In genomic region chr6:104784884-104785283, GRCh38 we compare ENCODE assay signal across 16 cellular contexts.
A peak's percentile ranks its signal among the peaks of the same experiment; 100 is the strongest.
DNase-seq lines count a peak whose midpoint lies in the region; ATAC-seq and TF ChIP-seq lines count a peak whose summit lies in the region.
"Had no signal": no experiment of that assay in that cellular context is flagged by ENCODE, and none has a peak within 500 bp of the region (broad histone marks: within the 10 kb centered on the region; RNA-seq: fewer than 3 reads in every experiment).

No MANE protein-coding gene starts in this region.

- no peaks in the 10 kb centered on the region for H3K36me3 Mint-ChIP-seq in glutamatergic neuron (ENCODE audit: unreplicated experiment)
- H3K36me3 Mint-ChIP-seq in naive thymus-derived CD8-positive, alpha-beta T cell, result peaks cover 7 to 52% (median 24%) of the 10 kb centered on the region in 3 donors

- TF ChIP-seq CTCF in AG10803 (conservative IDR thresholded peaks at IDR 0.05; ENCODE audit: low read length) (no peak), astrocyte of the spinal cord (IDR thresholded peaks at IDR 0.05; ENCODE audit: low read depth, low read length) (no peak), glutamatergic neuron (IDR thresholded peaks at IDR 0.05; ENCODE audit: partially characterized antibody, unreplicated experiment) (no peak)

- H3K9me3 Mint-ChIP-seq in glutamatergic neuron (ENCODE audit: unreplicated experiment), result no peaks in the 10 kb centered on the region
- H3K9me3 Mint-ChIP-seq in naive thymus-derived CD8-positive, alpha-beta T cell, result no peaks in the 10 kb centered on the region
- H3K9me3 Mint-ChIP-seq: activated CD4-positive, alpha-beta memory T cell treated with anti-CD3 and anti-CD28 coated beads, Interleukin-2, amount 10 ng/mL, durations not matched to agents 7 days and 5 days; memory B cell; stimulated activated memory B cell treated with anti-CD40 and anti-IgM and Interleukin-4, amounts not matched to agents 10 μg/mL and 1 μg/mL and 100 μg/mL, for 72 hours had no signal

- peaks cover 13% of the 10 kb centered on the region for H3K4me1 Mint-ChIP-seq in glutamatergic neuron (ENCODE audit: low read depth, unreplicated experiment)
- H3K4me1 Mint-ChIP-seq in naive thymus-derived CD8-positive, alpha-beta T cell, result peaks cover 1 to 15% (median 11%) of the 10 kb centered on the region in 4 donors

- DNase-seq in AG10803 (ENCODE audit: low read depth) (peak; percentile 49), HS-5 (ENCODE audit: low read depth) (peak; percentile 23), astrocyte of the spinal cord (ENCODE audit: low read depth, low spot score) (peak; percentile 38), glutamatergic neuron (no peak), D341Med (ENCODE audit: low spot score) (no peak), MV-4-11 (lab: John Stamatoyannopoulos, UW) (no peak), activated gamma-delta T cell treated with Interleukin-2 at 50 U/mL for 16 hours (no peak)
- no peak for DNase-seq in naive thymus-derived CD8-positive, alpha-beta T cell
- DNase-seq: activated CD4-positive, alpha-beta memory T cell treated with anti-CD3 and anti-CD28 coated beads, Interleukin-2, amount 10 ng/mL, durations not matched to agents 7 days and 5 days; amygdala; NCI-H146; NCI-H446; transverse colon had no signal

- H3K27me3 Mint-ChIP-seq in glutamatergic neuron (ENCODE audit: unreplicated experiment), result no peaks in the 10 kb centered on the region
- H3K27me3 Mint-ChIP-seq in naive thymus-derived CD8-positive, alpha-beta T cell, result no peaks in the 10 kb centered on the region
- H3K27me3 Mint-ChIP-seq: activated CD4-positive, alpha-beta memory T cell treated with anti-CD3 and anti-CD28 coated beads, Interleukin-2, amount 10 ng/mL, durations not matched to agents 7 days and 5 days; memory B cell; stimulated activated memory B cell treated with anti-CD40 and anti-IgM and Interleukin-4, amounts not matched to agents 10 μg/mL and 1 μg/mL and 100 μg/mL, for 72 hours had no signal

- POLR2A ChIA-PET in naive thymus-derived CD8-positive, alpha-beta T cell (lab: Charles Lee), result no interaction called here

- ATAC-seq in naive thymus-derived CD8-positive, alpha-beta T cell, result no peak
- ATAC-seq: stimulated activated memory B cell treated with anti-CD40 and anti-IgM and Interleukin-4, amounts not matched to agents 10 μg/mL and 1 μg/mL and 100 μg/mL, for 72 hours had no signal

- H3K27ac Mint-ChIP-seq in glutamatergic neuron (ENCODE audit: unreplicated experiment), result peak overlapping the region; percentile 45
- H3K27ac Mint-ChIP-seq in naive thymus-derived CD8-positive, alpha-beta T cell, result peak overlapping the region in 2 of 10 donors; percentile 9 to 10
- H3K27ac Mint-ChIP-seq: activated CD4-positive, alpha-beta memory T cell treated with anti-CD3 and anti-CD28 coated beads, Interleukin-2, amount 10 ng/mL, durations not matched to agents 7 days and 5 days; memory B cell; stimulated activated memory B cell treated with anti-CD40 and anti-IgM and Interleukin-4, amounts not matched to agents 10 μg/mL and 1 μg/mL and 100 μg/mL, for 72 hours had no signal

- in situ Hi-C loops in astrocyte of the spinal cord (cut with HindIII; ENCODE audit: low sequenced_read_pairs), result no loop called here

- H3K4me3 ChIP-seq in AG10803 (ENCODE audit: low read length) (no peak overlapping the region), astrocyte of the spinal cord (ENCODE audit: low read depth, low read length) (no peak overlapping the region)
- H3K4me3 ChIP-seq: skin epidermis, transverse colon had no signal

- no peak overlapping the region for H3K4me3 Mint-ChIP-seq in glutamatergic neuron (ENCODE audit: unreplicated experiment)
- H3K4me3 Mint-ChIP-seq in naive thymus-derived CD8-positive, alpha-beta T cell, result no peak overlapping the region
- H3K4me3 Mint-ChIP-seq: activated CD4-positive, alpha-beta memory T cell treated with anti-CD3 and anti-CD28 coated beads, Interleukin-2, amount 10 ng/mL, durations not matched to agents 7 days and 5 days; memory B cell; stimulated activated memory B cell treated with anti-CD40 and anti-IgM and Interleukin-4, amounts not matched to agents 10 μg/mL and 1 μg/mL and 100 μg/mL, for 72 hours had no signal

Comparison
In these comparisons a context has a peak if more than half of its experiments do, and no peak if none do; other contexts are left out.
1. DNase-seq: peak in AG10803 (single experiment), HS-5 (single experiment) and astrocyte of the spinal cord (single experiment); none in glutamatergic neuron (single experiment), D341Med (single experiment), naive thymus-derived CD8-positive, alpha-beta T cell (0 of 10), MV-4-11 (single experiment) and activated gamma-delta T cell treated with Interleukin-2 at 50 U/mL for 16 hours (single experiment).